In the genomic region with DNA sequence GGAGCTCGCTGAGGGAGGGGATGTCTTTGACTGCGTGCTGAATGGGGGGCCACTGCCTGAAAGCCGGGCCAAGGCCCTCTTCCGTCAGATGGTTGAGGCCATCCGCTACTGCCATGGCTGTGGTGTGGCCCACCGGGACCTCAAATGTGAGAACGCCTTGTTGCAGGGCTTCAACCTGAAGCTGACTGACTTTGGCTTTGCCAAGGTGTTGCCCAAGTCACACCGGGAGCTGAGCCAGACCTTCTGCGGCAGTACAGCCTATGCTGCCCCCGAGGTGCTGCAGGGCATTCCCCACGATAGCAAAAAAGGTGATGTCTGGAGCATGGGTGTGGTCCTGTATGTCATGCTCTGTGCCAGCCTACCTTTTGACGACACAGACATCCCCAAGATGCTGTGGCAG, we compare ENCODE assay signal across 1 cellular context.
TF ChIP-seq lines count a peak whose summit lies in the region.

No MANE protein-coding gene starts in this region.

TF ChIP-seq in HepG2, 621 proteins besides CTCF, POLR2A, EP300 and RAD21:
- TF ChIP-seq, protein P1, sequence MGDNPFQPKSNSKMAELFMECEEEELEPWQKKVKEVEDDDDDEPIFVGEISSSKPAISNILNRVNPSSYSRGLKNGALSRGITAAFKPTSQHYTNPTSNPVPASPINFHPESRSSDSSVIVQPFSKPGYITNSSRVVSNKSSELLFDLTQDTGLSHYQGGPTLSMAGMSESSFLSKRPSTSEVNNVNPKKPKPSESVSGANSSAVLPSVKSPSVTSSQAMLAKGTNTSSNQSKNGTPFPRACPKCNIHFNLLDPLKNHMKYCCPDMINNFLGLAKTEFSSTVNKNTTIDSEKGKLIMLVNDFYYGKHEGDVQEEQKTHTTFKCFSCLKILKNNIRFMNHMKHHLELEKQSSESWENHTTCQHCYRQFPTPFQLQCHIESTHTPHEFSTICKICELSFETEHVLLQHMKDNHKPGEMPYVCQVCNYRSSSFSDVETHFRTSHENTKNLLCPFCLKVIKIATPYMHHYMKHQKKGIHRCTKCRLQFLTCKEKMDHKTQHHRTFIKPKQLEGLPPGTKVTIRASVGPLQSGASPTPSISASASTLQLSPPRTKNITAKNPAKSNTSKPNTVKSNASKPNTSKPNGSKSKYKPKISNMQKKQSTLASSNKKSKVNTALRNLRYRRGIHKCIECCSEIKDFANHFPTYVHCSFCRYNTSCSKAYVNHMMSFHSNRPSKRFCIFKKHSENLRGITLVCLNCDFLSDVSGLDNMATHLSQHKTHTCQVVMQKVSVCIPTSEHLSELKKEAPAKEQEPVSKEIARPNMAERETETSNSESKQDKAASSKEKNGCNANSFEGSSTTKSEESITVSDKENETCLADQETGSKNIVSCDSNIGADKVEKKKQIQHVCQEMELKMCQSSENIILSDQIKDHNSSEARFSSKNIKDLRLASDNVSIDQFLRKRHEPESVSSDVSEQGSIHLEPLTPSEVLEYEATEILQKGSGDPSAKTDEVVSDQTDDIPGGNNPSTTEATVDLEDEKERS (CRISPR knock-in tag; IDR thresholded peaks at IDR 0.05): no peak
- peak; percentile 73 for TF ChIP-seq AGO2 (optimal IDR thresholded peaks at IDR 0.05; ENCODE audit: low read depth, low read length)
